In the genomic region with DNA sequence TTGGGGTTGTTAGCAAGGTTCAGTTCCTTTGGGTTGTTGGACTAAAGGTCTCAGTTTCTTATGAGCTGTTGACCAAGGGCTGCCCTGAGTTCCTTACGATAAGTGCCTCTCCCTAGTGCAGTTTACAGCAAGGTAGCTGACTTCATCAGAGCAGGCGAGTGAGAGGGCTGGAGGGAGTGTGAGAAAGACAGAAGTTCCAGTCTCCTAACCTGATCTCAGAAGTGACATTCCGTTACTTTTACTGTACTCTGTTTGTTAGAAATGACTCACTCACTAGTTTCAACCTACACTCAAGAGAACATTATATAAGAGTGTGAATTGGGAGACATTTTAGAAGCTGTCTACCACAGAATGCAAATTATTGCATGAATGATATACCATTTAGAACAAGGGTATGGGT, we compare ENCODE assay signal across 20 cellular contexts. TPM values are rescaled to one million over a fixed set of nuclear protein-coding genes. Genes with fewer than 3 reads are reported as not detected.
DNase-seq lines count a peak whose midpoint lies in the region; ATAC-seq, FAIRE-seq and TF ChIP-seq lines count a peak whose summit lies in the region.
"Had no signal": no experiment of that assay in that cellular context is flagged by ENCODE, and none has a peak within 500 bp of the region (broad histone marks: within the 10 kb centered on the region; RNA-seq: fewer than 3 reads in every experiment).

No MANE protein-coding gene starts in this region.

- no peaks in the 10 kb centered on the region for H4K20me1 ChIP-seq in GM23338 (replicated peaks; ENCODE audit: insufficient read depth)

- no peaks in the 10 kb centered on the region for H3K9me3 Mint-ChIP-seq in stimulated activated effector memory CD8-positive, alpha-beta T cell treated with anti-CD3 and anti-CD28 coated beads, Interleukin-12 subunit alpha, Interleukin-12 subunit beta, amount 100 ng/mL, for 72 hours
- H3K9me3 Mint-ChIP-seq in GM23338 = no peaks in the 10 kb centered on the region

- no peak for TF ChIP-seq CTCF in bronchial epithelial cell (IDR thresholded peaks at IDR 0.05; ENCODE audit: insufficient read depth, low read length, severe bottlenecking)
- TF ChIP-seq CTCF in GM23338 (conservative IDR thresholded peaks at IDR 0.05; ENCODE audit: low read depth in 2 of 2) = no peak
- TF ChIP-seq CTCF in right lobe of liver (IDR thresholded peaks at IDR 0.05) = no peak

- H3K4me3 ChIP-seq in bronchial epithelial cell (ENCODE audit: low read depth, low read length) = no peak overlapping the region
- H3K4me3 ChIP-seq in GM23338 = no peak overlapping the region
- H3K4me3 ChIP-seq in right lobe of liver = no peak overlapping the region

- no peaks in the 10 kb centered on the region for H3K36me3 Mint-ChIP-seq in stimulated activated effector memory CD8-positive, alpha-beta T cell treated with anti-CD3 and anti-CD28 coated beads, Interleukin-12 subunit alpha, Interleukin-12 subunit beta, amount 100 ng/mL, for 72 hours
- no peaks in the 10 kb centered on the region for H3K36me3 Mint-ChIP-seq in GM23338 (ENCODE audit: low read depth)
- H3K36me3 Mint-ChIP-seq: CD4-positive, CD25-positive, alpha-beta regulatory T cell had no signal

- 86% methylated on average over 3 of the region's 3 CpGs for WGBS in right lobe of liver (ENCODE audit: insufficient coverage, low coverage, low lambda C conversion rate, missing lambda C conversion rate)

- no peak overlapping the region for H2AFZ ChIP-seq in GM23338

- no peaks in the 10 kb centered on the region for H3K9me2 ChIP-seq in GM23338 (ENCODE audit: insufficient read depth)

- no peaks in the 10 kb centered on the region for H3K27me3 Mint-ChIP-seq in GM23338 (ENCODE audit: insufficient read depth, low read depth, poor library complexity)

- H3K4me1 ChIP-seq in GM23338 (ENCODE audit: insufficient read depth) (no peaks in the 10 kb centered on the region), right lobe of liver (no peaks in the 10 kb centered on the region)

- H3K4me3 Mint-ChIP-seq in stimulated activated effector memory CD8-positive, alpha-beta T cell treated with anti-CD3 and anti-CD28 coated beads, Interleukin-12 subunit alpha, Interleukin-12 subunit beta, amount 100 ng/mL, for 72 hours = no peak overlapping the region
- no peak overlapping the region for H3K4me3 Mint-ChIP-seq in GM23338
- H3K4me3 Mint-ChIP-seq: CD4-positive, CD25-positive, alpha-beta regulatory T cell had no signal

- FAIRE-seq in bronchial epithelial cell (lab: Jason Lieb, UNC) = no peak
- FAIRE-seq: D721Med, H54 had no signal

- H3K79me2 ChIP-seq in GM23338 (replicated peaks; ENCODE audit: insufficient read depth) = no peaks in the 10 kb centered on the region

- H3K36me3 ChIP-seq in bronchial epithelial cell (ENCODE audit: control insufficient read depth, insufficient read depth, low read length) = no peaks in the 10 kb centered on the region
- H3K36me3 ChIP-seq in GM23338 (ENCODE audit: insufficient read depth) = no peaks in the 10 kb centered on the region
- H3K36me3 ChIP-seq in right lobe of liver = no peaks in the 10 kb centered on the region

- intact Hi-C loops in right lobe of liver (cut with DNase I) = no loop called here

- peak; percentile 43 for ATAC-seq in stimulated activated effector memory CD8-positive, alpha-beta T cell treated with anti-CD3 and anti-CD28 coated beads, Interleukin-12 subunit alpha, Interleukin-12 subunit beta, amount 100 ng/mL, for 72 hours
- ATAC-seq in GM23338 (no peak), GM21576 (IDR thresholded peaks at IDR 0.05; ENCODE audit: unreplicated experiment) (no peak), right lobe of liver (no peak)

- H3K9me3 ChIP-seq in right lobe of liver = no peaks in the 10 kb centered on the region

- no peak for TF ChIP-seq POLR2A in right lobe of liver (IDR thresholded peaks at IDR 0.05)

- DNase-seq in stimulated activated CD4-positive, alpha-beta T cell treated with anti-CD3 and anti-CD28 coated beads, Interleukin-15, amount 100 ng/mL, for 24 hours = peak; percentile 6
- DNase-seq in stimulated activated CD4-positive, alpha-beta T cell treated with anti-CD3 and anti-CD28 coated beads, Interleukin-2, amount 100 ng/mL, for 24 hours = no peak
- peak; percentile 40 for DNase-seq in HT1080 (ENCODE audit: low read depth)
- peak; percentile 53 for DNase-seq in bronchial epithelial cell (ENCODE audit: low read depth)
- no peak for DNase-seq in stimulated activated effector memory CD8-positive, alpha-beta T cell treated with anti-CD3 and anti-CD28 coated beads, Interleukin-12 subunit alpha, Interleukin-12 subunit beta, amount 100 ng/mL, for 72 hours (ENCODE audit: low spot score in 2 of 2)
- DNase-seq in GM23338 (ENCODE audit: low spot score) = no peak
- DNase-seq in right lobe of liver = no peak
- DNase-seq: ACHN; CD4-positive, CD25-positive, alpha-beta regulatory T cell; DND-41; MV-4-11; NCI-H1436 treated with DMSO at 0.1 percent for 48 hours; NCI-H2081 treated with DMSO at 0.1 percent for 48 hours; NCI-H524; NK-92 treated with Interleukin-12 subunit alpha and Interleukin-12 subunit beta, amount 100 ng/mL, for 24 hours had no signal

- no peaks in the 10 kb centered on the region for H3K27me3 ChIP-seq in bronchial epithelial cell (ENCODE audit: control insufficient read depth, insufficient read depth, low read length)
- H3K27me3 ChIP-seq in GM23338 (ENCODE audit: insufficient read depth) = no peaks in the 10 kb centered on the region
- no peaks in the 10 kb centered on the region for H3K27me3 ChIP-seq in right lobe of liver

- H3K27ac Mint-ChIP-seq in stimulated activated effector memory CD8-positive, alpha-beta T cell treated with anti-CD3 and anti-CD28 coated beads, Interleukin-12 subunit alpha, Interleukin-12 subunit beta, amount 100 ng/mL, for 72 hours = no peak overlapping the region
- no peak overlapping the region for H3K27ac Mint-ChIP-seq in GM23338
- H3K27ac Mint-ChIP-seq: CD4-positive, CD25-positive, alpha-beta regulatory T cell had no signal

- H3K4me2 ChIP-seq in GM23338 = no peak overlapping the region

- no peaks in the 10 kb centered on the region for H3K4me1 Mint-ChIP-seq in stimulated activated effector memory CD8-positive, alpha-beta T cell treated with anti-CD3 and anti-CD28 coated beads, Interleukin-12 subunit alpha, Interleukin-12 subunit beta, amount 100 ng/mL, for 72 hours
- H3K4me1 Mint-ChIP-seq in GM23338 = no peaks in the 10 kb centered on the region
- H3K4me1 Mint-ChIP-seq: CD4-positive, CD25-positive, alpha-beta regulatory T cell had no signal

- H3F3A ChIP-seq in GM23338 (replicated peaks; ENCODE audit: low read depth) = no peaks in the 10 kb centered on the region

- H3K27ac ChIP-seq in GM23338 (ENCODE audit: low read depth) (no peak overlapping the region), right lobe of liver (no peak overlapping the region)

TF ChIP-seq in GM23338, 12 proteins besides CTCF, POLR2A, EP300 and RAD21 (continues in another document):
- TF ChIP-seq EZH2 (IDR thresholded peaks at IDR 0.05; ENCODE audit: low read depth, unreplicated experiment) (no peak), EZH2phosphoT487 (IDR thresholded peaks at IDR 0.05; ENCODE audit: unreplicated experiment) (no peak), NANOG (IDR thresholded peaks at IDR 0.05; ENCODE audit: borderline replicate concordance) (no peak), JUNB (IDR thresholded peaks at IDR 0.05; ENCODE audit: unreplicated experiment) (no peak), ZNF114 (CRISPR knock-in tag; IDR thresholded peaks at IDR 0.05) (no peak)

RNA-seq across cellular contexts. Expression of a gene that starts 21.2 kb away (rescaled TPM):
- 6.9 and 7.8 TPM in 2 replicates for total RNA-seq in HT1080 (2014; rRNA removed; shearing (Covaris generic))
- polyA plus RNA-seq in HT1080 (2015; cell fraction: cytosol; rRNA removed) = 7.3 and 10.2 TPM in 2 replicates
- 11.8 and 14.1 TPM in 2 replicates for polyA plus RNA-seq in HT1080 (2015; cell fraction: nucleus; rRNA removed)
- total RNA-seq in bronchial epithelial cell (0.13 and 0.26 TPM in 2 replicates), right lobe of liver (not detected)
- not detected in 2 replicates for total RNA-seq in GM23338 (2014; rRNA removed; shearing (Covaris generic))
- polyA plus RNA-seq in GM23338 (2016; fragmentation: Nextera tagmentation; extraction: Ambion mirVana) = not detected in 2 replicates
- total RNA-seq: CD4-positive, CD25-positive, alpha-beta regulatory T cell; HT-29; SK-MEL-5 had no signal
- polyA plus RNA-seq: CD4-positive, CD25-positive, alpha-beta regulatory T cell had no signal

Comparison
In these comparisons a context has a peak if more than half of its experiments do, and no peak if none do; other contexts are left out.
1. DNase-seq: peak in stimulated activated CD4-positive, alpha-beta T cell treated with anti-CD3 and anti-CD28 coated beads, Interleukin-15, amount 100 ng/mL, for 24 hours (single experiment), HT1080 (single experiment) and bronchial epithelial cell (single experiment); none in stimulated activated CD4-positive, alpha-beta T cell treated with anti-CD3 and anti-CD28 coated beads, Interleukin-2, amount 100 ng/mL, for 24 hours (0 of 2), stimulated activated effector memory CD8-positive, alpha-beta T cell treated with anti-CD3 and anti-CD28 coated beads, Interleukin-12 subunit alpha, Interleukin-12 subunit beta, amount 100 ng/mL, for 72 hours (0 of 2), GM23338 (single experiment) and right lobe of liver (0 of 3).